In the genomic region with DNA sequence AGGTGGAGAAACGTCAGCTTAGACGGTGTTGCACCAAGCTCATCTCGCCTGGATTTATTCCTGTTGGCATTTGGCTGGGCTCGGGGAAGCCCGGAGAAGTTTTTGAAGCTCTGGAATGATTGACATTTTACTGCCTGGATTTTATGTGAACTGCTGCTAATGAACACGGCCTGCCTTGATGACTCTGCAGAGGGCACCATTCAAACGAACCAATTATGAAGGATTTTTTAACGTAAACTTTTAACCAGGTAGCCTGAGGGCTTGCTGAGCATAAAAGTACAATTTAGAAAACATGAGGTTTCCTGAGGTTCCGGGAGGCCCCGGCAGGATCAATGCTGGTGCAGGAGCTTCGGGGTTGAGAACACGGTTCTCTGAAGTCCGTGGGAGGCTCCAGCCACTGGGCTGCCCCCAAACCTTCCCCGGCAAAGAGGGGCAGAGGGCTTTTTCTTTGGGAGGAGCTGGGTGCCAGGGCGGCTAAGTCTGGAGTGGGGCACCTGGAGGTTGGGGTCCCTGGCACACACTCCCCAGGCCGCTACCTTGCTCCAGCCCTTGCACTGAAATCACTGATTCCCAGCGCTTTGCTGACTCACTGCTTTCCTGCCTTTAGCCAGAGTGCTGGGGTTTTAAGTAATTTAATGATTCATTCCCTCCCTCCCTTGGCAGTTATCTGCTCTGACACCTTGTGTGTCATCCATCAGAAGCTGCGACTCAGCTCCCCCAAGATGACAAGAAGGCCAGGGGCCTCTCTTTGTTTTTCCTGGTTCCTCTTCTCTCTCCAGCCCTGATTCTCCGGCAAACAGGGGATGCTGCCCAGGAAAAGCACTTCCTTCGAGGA, we compare ENCODE assay signal across 11 cellular contexts.
DNase-seq lines count a peak whose midpoint lies in the region; ATAC-seq and TF ChIP-seq lines count a peak whose summit lies in the region.
"Had no signal": no experiment of that assay in that cellular context is flagged by ENCODE, and none has a peak within 500 bp of the region (broad histone marks: within the 10 kb centered on the region; RNA-seq: fewer than 3 reads in every experiment).

No MANE protein-coding gene starts in this region.

- no peak for ATAC-seq in GM19023 (IDR thresholded peaks at IDR 0.05; ENCODE audit: unreplicated experiment)
- ATAC-seq: naive thymus-derived CD8-positive, alpha-beta T cell had no signal

- TF ChIP-seq CTCF in AG09309 (IDR thresholded peaks at IDR 0.05; ENCODE audit: control insufficient read depth, insufficient read depth, low read depth, low read length, missing control alignments): no peak
- TF ChIP-seq CTCF in astrocyte of the cerebellum (IDR thresholded peaks at IDR 0.05; ENCODE audit: low read depth, low read length, missing control alignments): no peak
- TF ChIP-seq CTCF in GM13977 (IDR thresholded peaks at IDR 0.05; ENCODE audit: extremely low read depth, insufficient read depth, missing control alignments): no peak

- DNase-seq in AG09309 (ENCODE audit: low read depth): peak; percentile 70
- DNase-seq in LHCN-M2 (ENCODE audit: low read depth): peak; percentile 91
- peak; percentile 70 for DNase-seq in astrocyte of the cerebellum (ENCODE audit: low read depth)
- DNase-seq in kidney glomerular epithelial cell (lab: John Stamatoyannopoulos, UW): peak; percentile 93
- DNase-seq in NCI-H128 (lab: John Stamatoyannopoulos, UW; ENCODE audit: unreplicated experiment): no peak
- DNase-seq in GM13977 (ENCODE audit: low spot score): no peak
- no peak for DNase-seq in NCI-H524 treated with DMSO at 0.1 percent for 48 hours (lab: John Stamatoyannopoulos, UW)
- DNase-seq: DMS79; naive thymus-derived CD8-positive, alpha-beta T cell; Peyer's patch had no signal

- H3K4me3 ChIP-seq in AG09309 (ENCODE audit: control insufficient read depth, low read depth, low read length): no peak overlapping the region
- H3K4me3 ChIP-seq in astrocyte of the cerebellum (ENCODE audit: low read depth, low read length): no peak overlapping the region
- H3K4me3 ChIP-seq: Peyer's patch had no signal

- in situ Hi-C loops in astrocyte of the cerebellum (cut with HindIII; ENCODE audit: low sequenced_read_pairs) (no loop called here), GM13977 (cut with MboI; ENCODE audit: low pct_unique_long_range_greater_than_20kb, low sequenced_read_pairs, unreplicated experiment) (no loop called here)

Comparison
In these comparisons a context has a peak if more than half of its experiments do, and no peak if none do; other contexts are left out.
1. DNase-seq: peak in AG09309 (single experiment), LHCN-M2 (single experiment), astrocyte of the cerebellum (single experiment) and kidney glomerular epithelial cell (single experiment); none in NCI-H128 (single experiment), GM13977 (single experiment) and NCI-H524 treated with DMSO at 0.1 percent for 48 hours (single experiment).